1 cellular context compared by ENCODE assay signal in the genomic region with DNA sequence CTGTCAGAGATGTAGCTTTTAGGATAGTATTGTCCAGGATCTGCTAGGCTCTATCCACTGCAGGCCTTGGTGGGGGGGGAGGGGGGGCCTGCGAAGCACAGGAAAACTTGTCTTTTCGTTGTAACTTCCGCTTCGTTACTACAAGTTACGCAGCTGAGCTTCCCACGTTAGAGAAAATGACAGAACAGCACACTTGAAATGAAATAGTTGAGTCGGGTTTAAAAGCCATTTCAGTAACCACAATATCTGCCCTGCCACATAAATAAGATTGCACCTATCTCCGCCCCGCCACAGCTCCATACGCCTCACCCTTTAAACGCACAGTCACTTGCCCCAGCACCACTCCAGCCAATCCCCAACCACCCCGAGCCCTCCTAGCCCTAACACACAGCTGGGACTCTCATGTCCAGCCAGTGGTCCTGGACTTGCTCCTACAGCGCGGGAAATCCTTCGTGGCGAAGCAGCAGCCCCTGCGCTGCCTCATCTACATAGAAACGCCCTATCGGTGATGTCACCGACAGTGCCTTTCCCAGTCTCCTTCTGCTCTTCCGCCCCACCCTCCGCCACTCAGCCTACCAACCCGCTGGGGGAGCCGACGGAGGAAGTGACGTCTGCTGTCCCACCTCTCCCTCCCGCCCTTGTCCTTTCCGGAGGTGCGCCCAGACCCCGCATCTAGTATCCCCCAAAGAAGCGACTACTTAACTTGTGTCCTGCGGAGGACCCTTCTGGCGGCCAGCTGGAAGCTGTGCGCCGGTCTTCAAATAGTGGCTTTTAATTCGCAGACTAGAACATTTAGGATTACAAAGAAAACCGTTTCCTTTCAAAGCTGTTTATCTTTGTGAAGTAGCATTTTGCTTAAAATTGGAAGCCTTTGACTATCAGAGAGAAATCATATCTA.
TF ChIP-seq lines count a peak whose summit lies in the region.

No MANE protein-coding gene starts in this region.

TF ChIP-seq in GM12878, 131 proteins besides CTCF, POLR2A, EP300 and RAD21 (continued from another document and continues in another):
- TF ChIP-seq, protein P1, sequence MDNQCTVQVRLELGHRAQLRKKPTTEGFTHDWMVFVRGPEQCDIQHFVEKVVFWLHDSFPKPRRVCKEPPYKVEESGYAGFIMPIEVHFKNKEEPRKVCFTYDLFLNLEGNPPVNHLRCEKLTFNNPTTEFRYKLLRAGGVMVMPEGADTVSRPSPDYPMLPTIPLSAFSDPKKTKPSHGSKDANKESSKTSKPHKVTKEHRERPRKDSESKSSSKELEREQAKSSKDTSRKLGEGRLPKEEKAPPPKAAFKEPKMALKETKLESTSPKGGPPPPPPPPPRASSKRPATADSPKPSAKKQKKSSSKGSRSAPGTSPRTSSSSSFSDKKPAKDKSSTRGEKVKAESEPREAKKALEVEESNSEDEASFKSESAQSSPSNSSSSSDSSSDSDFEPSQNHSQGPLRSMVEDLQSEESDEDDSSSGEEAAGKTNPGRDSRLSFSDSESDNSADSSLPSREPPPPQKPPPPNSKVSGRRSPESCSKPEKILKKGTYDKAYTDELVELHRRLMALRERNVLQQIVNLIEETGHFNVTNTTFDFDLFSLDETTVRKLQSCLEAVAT (IDR thresholded peaks at IDR 0.05) = peak; percentile 86
- TF ChIP-seq SRF (IDR thresholded peaks at IDR 0.05; ENCODE audit: low read depth in 2 of 2, low read length in 2 of 2) (0 out of 4 replicates have a peak, but pooled peaks of 1 of the 2 experiments have one; percentile 14), WRNIP1 (IDR thresholded peaks at IDR 0.05; ENCODE audit: borderline replicate concordance, low read depth, low read length) (peak; percentile 63; the same call in 1 of the 2 replicates), MEF2B (IDR thresholded peaks at IDR 0.05; ENCODE audit: partially characterized antibody, poor library complexity, severe bottlenecking) (peak; percentile 26), PAX5 (IDR thresholded peaks at IDR 0.05; ENCODE audit: borderline replicate concordance, low read depth, low read length) (peak; percentile 76; the same call in 1 of the 2 replicates), SP1 (IDR thresholded peaks at IDR 0.05; ENCODE audit: low read depth, low read length) (peak; percentile 39), POU2F2 (IDR thresholded peaks at IDR 0.05; ENCODE audit: borderline replicate concordance, low read depth, low read length) (peak; percentile 97), FOXK2 (IDR thresholded peaks at IDR 0.05) (peak; percentile 57; the same call in 1 of the 2 replicates), HCFC1 (IDR thresholded peaks at IDR 0.05; ENCODE audit: low read length) (peak; percentile 51), MXI1 (IDR thresholded peaks at IDR 0.05; ENCODE audit: low read depth, low read length) (peak; percentile 58), POLR2AphosphoS2 (IDR thresholded peaks at IDR 0.05; ENCODE audit: low read depth, low read length) (peak; percentile 97), IRF4 (IDR thresholded peaks at IDR 0.05; ENCODE audit: low read depth, low read length) (peak; percentile 49; the same call in 1 of the 2 replicates), SMAD1 (IDR thresholded peaks at IDR 0.05; ENCODE audit: low read depth, partially characterized antibody) (peak; percentile 98), BACH1 (IDR thresholded peaks at IDR 0.05; ENCODE audit: borderline replicate concordance) (peak; percentile 96), NBN (IDR thresholded peaks at IDR 0.05) (peak; percentile 96), IKZF1 (conservative IDR thresholded peaks at IDR 0.05) (peak; percentile 49; the same call in 1 of the 2 replicates), RAD51 (IDR thresholded peaks at IDR 0.05) (peak; percentile 30; the same call in 1 of the 2 replicates), STAT1 (conservative IDR thresholded peaks at IDR 0.05) (0 out of 2 replicates have a peak, but pooled peaks have one; percentile 41), BCL11A (IDR thresholded peaks at IDR 0.05; ENCODE audit: low read depth, low read length) (peak; percentile 80), TAF1 (IDR thresholded peaks at IDR 0.05; ENCODE audit: borderline replicate concordance, low read depth, low read length) (peak; percentile 61; the same call in 1 of the 2 replicates), TCF12 (IDR thresholded peaks at IDR 0.05; ENCODE audit: low read depth, low read length) (peak; percentile 54; the same call in 1 of the 2 replicates), FOXM1 (IDR thresholded peaks at IDR 0.05; ENCODE audit: low read depth, low read length) (peak; percentile 60; the same call in 1 of the 2 replicates), ETV6 (conservative IDR thresholded peaks at IDR 0.05 in 1 of 2, IDR thresholded peaks at IDR 0.05 in 1 of 2; ENCODE audit: borderline replicate concordance in 1 of 2, low read depth in 1 of 2) (peak in 1 of 2 experiments; percentile 58; a peak in 1 of 4 replicates), GABPA (IDR thresholded peaks at IDR 0.05; ENCODE audit: low read depth) (0 out of 2 replicates have a peak, but pooled peaks have one; percentile 61), CEBPB (IDR thresholded peaks at IDR 0.05; ENCODE audit: borderline replicate concordance in 1 of 2, low read depth in 2 of 2, low read length in 2 of 2) (peak in 1 of 2 experiments; percentile 56; a peak in 1 of 4 replicates), CREM (IDR thresholded peaks at IDR 0.05; ENCODE audit: low read depth) (peak; percentile 84)
- TF ChIP-seq, protein P2, sequence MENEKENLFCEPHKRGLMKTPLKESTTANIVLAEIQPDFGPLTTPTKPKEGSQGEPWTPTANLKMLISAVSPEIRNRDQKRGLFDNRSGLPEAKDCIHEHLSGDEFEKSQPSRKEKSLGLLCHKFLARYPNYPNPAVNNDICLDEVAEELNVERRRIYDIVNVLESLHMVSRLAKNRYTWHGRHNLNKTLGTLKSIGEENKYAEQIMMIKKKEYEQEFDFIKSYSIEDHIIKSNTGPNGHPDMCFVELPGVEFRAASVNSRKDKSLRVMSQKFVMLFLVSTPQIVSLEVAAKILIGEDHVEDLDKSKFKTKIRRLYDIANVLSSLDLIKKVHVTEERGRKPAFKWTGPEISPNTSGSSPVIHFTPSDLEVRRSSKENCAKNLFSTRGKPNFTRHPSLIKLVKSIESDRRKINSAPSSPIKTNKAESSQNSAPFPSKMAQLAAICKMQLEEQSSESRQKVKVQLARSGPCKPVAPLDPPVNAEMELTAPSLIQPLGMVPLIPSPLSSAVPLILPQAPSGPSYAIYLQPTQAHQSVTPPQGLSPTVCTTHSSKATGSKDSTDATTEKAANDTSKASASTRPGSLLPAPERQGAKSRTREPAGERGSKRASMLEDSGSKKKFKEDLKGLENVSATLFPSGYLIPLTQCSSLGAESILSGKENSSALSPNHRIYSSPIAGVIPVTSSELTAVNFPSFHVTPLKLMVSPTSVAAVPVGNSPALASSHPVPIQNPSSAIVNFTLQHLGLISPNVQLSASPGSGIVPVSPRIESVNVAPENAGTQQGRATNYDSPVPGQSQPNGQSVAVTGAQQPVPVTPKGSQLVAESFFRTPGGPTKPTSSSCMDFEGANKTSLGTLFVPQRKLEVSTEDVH (IDR thresholded peaks at IDR 0.05; ENCODE audit: low read depth, partially characterized antibody) = peak; percentile 44
- TF ChIP-seq, protein P3, sequence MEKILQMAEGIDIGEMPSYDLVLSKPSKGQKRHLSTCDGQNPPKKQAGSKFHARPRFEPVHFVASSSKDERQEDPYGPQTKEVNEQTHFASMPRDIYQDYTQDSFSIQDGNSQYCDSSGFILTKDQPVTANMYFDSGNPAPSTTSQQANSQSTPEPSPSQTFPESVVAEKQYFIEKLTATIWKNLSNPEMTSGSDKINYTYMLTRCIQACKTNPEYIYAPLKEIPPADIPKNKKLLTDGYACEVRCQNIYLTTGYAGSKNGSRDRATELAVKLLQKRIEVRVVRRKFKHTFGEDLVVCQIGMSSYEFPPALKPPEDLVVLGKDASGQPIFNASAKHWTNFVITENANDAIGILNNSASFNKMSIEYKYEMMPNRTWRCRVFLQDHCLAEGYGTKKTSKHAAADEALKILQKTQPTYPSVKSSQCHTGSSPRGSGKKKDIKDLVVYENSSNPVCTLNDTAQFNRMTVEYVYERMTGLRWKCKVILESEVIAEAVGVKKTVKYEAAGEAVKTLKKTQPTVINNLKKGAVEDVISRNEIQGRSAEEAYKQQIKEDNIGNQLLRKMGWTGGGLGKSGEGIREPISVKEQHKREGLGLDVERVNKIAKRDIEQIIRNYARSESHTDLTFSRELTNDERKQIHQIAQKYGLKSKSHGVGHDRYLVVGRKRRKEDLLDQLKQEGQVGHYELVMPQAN (conservative IDR thresholded peaks at IDR 0.05) = 0 out of 2 replicates have a peak, but pooled peaks have one; percentile 24
- TF ChIP-seq, protein P4, sequence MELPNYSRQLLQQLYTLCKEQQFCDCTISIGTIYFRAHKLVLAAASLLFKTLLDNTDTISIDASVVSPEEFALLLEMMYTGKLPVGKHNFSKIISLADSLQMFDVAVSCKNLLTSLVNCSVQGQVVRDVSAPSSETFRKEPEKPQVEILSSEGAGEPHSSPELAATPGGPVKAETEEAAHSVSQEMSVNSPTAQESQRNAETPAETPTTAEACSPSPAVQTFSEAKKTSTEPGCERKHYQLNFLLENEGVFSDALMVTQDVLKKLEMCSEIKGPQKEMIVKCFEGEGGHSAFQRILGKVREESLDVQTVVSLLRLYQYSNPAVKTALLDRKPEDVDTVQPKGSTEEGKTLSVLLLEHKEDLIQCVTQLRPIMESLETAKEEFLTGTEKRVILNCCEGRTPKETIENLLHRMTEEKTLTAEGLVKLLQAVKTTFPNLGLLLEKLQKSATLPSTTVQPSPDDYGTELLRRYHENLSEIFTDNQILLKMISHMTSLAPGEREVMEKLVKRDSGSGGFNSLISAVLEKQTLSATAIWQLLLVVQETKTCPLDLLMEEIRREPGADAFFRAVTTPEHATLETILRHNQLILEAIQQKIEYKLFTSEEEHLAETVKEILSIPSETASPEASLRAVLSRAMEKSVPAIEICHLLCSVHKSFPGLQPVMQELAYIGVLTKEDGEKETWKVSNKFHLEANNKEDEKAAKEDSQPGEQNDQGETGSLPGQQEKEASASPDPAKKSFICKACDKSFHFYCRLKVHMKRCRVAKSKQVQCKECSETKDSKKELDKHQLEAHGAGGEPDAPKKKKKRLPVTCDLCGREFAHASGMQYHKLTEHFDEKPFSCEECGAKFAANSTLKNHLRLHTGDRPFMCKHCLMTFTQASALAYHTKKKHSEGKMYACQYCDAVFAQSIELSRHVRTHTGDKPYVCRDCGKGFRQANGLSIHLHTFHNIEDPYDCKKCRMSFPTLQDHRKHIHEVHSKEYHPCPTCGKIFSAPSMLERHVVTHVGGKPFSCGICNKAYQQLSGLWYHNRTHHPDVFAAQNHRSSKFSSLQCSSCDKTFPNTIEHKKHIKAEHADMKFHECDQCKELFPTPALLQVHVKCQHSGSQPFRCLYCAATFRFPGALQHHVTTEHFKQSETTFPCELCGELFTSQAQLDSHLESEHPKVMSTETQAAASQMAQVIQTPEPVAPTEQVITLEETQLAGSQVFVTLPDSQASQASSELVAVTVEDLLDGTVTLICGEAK (IDR thresholded peaks at IDR 0.05; ENCODE audit: borderline replicate concordance) = peak; percentile 46; the same call in 1 of the 2 replicates
- TF ChIP-seq, protein P5, sequence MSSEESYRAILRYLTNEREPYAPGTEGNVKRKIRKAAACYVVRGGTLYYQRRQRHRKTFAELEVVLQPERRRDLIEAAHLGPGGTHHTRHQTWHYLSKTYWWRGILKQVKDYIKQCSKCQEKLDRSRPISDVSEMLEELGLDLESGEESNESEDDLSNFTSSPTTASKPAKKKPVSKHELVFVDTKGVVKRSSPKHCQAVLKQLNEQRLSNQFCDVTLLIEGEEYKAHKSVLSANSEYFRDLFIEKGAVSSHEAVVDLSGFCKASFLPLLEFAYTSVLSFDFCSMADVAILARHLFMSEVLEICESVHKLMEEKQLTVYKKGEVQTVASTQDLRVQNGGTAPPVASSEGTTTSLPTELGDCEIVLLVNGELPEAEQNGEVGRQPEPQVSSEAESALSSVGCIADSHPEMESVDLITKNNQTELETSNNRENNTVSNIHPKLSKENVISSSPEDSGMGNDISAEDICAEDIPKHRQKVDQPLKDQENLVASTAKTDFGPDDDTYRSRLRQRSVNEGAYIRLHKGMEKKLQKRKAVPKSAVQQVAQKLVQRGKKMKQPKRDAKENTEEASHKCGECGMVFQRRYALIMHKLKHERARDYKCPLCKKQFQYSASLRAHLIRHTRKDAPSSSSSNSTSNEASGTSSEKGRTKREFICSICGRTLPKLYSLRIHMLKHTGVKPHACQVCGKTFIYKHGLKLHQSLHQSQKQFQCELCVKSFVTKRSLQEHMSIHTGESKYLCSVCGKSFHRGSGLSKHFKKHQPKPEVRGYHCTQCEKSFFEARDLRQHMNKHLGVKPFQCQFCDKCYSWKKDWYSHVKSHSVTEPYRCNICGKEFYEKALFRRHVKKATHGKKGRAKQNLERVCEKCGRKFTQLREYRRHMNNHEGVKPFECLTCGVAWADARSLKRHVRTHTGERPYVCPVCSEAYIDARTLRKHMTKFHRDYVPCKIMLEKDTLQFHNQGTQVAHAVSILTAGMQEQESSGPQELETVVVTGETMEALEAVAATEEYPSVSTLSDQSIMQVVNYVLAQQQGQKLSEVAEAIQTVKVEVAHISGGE (CRISPR knock-in tag; IDR thresholded peaks at IDR 0.05) = peak; percentile 46; the same call in 1 of the 2 replicates
- TF ChIP-seq, protein P6, sequence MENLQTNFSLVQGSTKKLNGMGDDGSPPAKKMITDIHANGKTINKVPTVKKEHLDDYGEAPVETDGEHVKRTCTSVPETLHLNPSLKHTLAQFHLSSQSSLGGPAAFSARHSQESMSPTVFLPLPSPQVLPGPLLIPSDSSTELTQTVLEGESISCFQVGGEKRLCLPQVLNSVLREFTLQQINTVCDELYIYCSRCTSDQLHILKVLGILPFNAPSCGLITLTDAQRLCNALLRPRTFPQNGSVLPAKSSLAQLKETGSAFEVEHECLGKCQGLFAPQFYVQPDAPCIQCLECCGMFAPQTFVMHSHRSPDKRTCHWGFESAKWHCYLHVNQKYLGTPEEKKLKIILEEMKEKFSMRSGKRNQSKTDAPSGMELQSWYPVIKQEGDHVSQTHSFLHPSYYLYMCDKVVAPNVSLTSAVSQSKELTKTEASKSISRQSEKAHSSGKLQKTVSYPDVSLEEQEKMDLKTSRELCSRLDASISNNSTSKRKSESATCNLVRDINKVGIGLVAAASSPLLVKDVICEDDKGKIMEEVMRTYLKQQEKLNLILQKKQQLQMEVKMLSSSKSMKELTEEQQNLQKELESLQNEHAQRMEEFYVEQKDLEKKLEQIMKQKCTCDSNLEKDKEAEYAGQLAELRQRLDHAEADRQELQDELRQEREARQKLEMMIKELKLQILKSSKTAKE (IDR thresholded peaks at IDR 0.05; ENCODE audit: low read depth, poor library complexity, severe bottlenecking) = peak; percentile 39
